ENCODE assay signal across 16 cellular contexts in the genomic region with DNA sequence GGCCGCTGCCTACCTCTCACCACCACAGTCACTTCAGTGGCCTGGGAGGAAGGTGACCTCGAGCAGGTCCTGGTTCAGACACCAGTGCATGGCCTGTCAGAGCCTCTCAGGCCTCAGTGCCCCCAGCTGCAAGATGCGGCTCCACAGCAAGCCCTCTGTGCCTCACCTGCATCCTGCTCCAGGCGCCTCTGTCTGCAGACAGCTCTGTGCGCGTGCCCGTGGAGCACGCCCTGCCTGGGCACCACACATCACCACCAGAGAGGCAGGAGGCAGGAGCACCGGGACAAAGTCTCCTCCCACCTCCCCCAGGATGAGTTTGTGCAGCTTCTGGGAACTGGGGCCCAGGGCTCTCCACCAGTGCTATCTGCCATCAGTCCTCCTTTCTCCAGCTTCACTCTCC.
A peak's percentile ranks its signal among the peaks of the same experiment; 100 is the strongest.
DNase-seq lines count a peak whose midpoint lies in the region; ATAC-seq and TF ChIP-seq lines count a peak whose summit lies in the region.
"Had no signal": no experiment of that assay in that cellular context is flagged by ENCODE, and none has a peak within 500 bp of the region (broad histone marks: within the 10 kb centered on the region; RNA-seq: fewer than 3 reads in every experiment).

No MANE protein-coding gene starts in this region.

- H3K9me3 ChIP-seq in endodermal cell (ENCODE audit: control insufficient read depth, low read length): no peaks in the 10 kb centered on the region
- H3K9me3 ChIP-seq in stomach: no peaks in the 10 kb centered on the region
- H3K9me3 ChIP-seq: adrenal gland, neutrophil had no signal

- H3K4me3 Mint-ChIP-seq in endodermal cell: no peak overlapping the region
- H3K4me3 Mint-ChIP-seq: CD4-positive, CD25-positive, alpha-beta regulatory T cell had no signal

- peak; percentile 33 for DNase-seq in NCI-H345 (lab: John Stamatoyannopoulos, UW)
- no peak for DNase-seq in NCI-H345 treated with DMSO at 0.1 percent for 48 hours (lab: John Stamatoyannopoulos, UW; ENCODE audit: unreplicated experiment)
- DNase-seq in NCI-H774 (lab: John Stamatoyannopoulos, UW): peak; percentile 42
- peak; percentile 35 for DNase-seq in endodermal cell
- peak; percentile 21 for DNase-seq in stomach
- no peak for DNase-seq in stimulated activated CD4-positive, alpha-beta T cell treated with anti-CD3 and anti-CD28 coated beads, Interleukin-1b, Interleukin-23, amount 100 ng/mL, for 48 hours
- DNase-seq: activated CD4-positive, CD25-positive, alpha-beta regulatory T cell treated with anti-CD3 and anti-CD28 coated beads, Interleukin-2, amount 50 U/mL, for 72 hours; adrenal gland; CD4-positive, CD25-positive, alpha-beta regulatory T cell; central memory CD4-positive, alpha-beta T cell; effector memory CD4-positive, alpha-beta T cell; mesenchymal stem cell; stimulated activated naive CD4-positive, alpha-beta T cell had no signal

- peak overlapping the region; percentile 5 for H3K27ac ChIP-seq in endodermal cell (ENCODE audit: low read depth, low read length)
- no peak overlapping the region for H3K27ac ChIP-seq in stomach
- H3K27ac ChIP-seq: adrenal gland, neutrophil had no signal

- H3K36me3 ChIP-seq in endodermal cell (ENCODE audit: control insufficient read depth, insufficient read depth, low read length) (no peaks in the 10 kb centered on the region), stomach (no peaks in the 10 kb centered on the region)
- H3K36me3 ChIP-seq: adrenal gland, neutrophil had no signal

- TF ChIP-seq POLR2A in stomach (IDR thresholded peaks at IDR 0.05): no peak

- H3K36me3 Mint-ChIP-seq in endodermal cell (ENCODE audit: low read depth): no peaks in the 10 kb centered on the region
- H3K36me3 Mint-ChIP-seq: CD4-positive, CD25-positive, alpha-beta regulatory T cell had no signal

- H3K4me3 ChIP-seq in endodermal cell (ENCODE audit: low read length) (no peak overlapping the region), stomach (no peak overlapping the region)
- H3K4me3 ChIP-seq: adrenal gland had no signal

- 70 to 85% methylated on average over 2 to 9 of the region's 9 CpGs for WGBS in endodermal cell (ENCODE audit: insufficient coverage in 1 of 2, insufficient read length in 1 of 2), 2 experiments
- 57 to 88% (median 85%) methylated on average over 3 to 9 of the region's 9 CpGs for WGBS in stomach, 5 donors

- no peak overlapping the region for H3K9ac ChIP-seq in endodermal cell (ENCODE audit: extremely low read depth, low read length, poor library complexity, severe bottlenecking)

- no peaks in the 10 kb centered on the region for H3K9me3 Mint-ChIP-seq in endodermal cell

- intact Hi-C loops in stomach (cut with DNase I; ENCODE audit: low total_unique reads): no loop called here

- no peak for TF ChIP-seq CTCF in endodermal cell (conservative IDR thresholded peaks at IDR 0.05)
- no peak for TF ChIP-seq CTCF in stomach (IDR thresholded peaks at IDR 0.05)

- H3K4me1 ChIP-seq in endodermal cell (ENCODE audit: control insufficient read depth, insufficient read depth, low read length) (no peaks in the 10 kb centered on the region), stomach (peaks cover 0 to 8% (median 0%) of the 10 kb centered on the region in 4 donors)
- H3K4me1 ChIP-seq: adrenal gland had no signal

- TF ChIP-seq EP300 in stomach (IDR thresholded peaks at IDR 0.05): no peak

- peaks cover 3% of the 10 kb centered on the region for H3K4me1 Mint-ChIP-seq in endodermal cell
- H3K4me1 Mint-ChIP-seq: CD4-positive, CD25-positive, alpha-beta regulatory T cell had no signal

- ATAC-seq in GM21528 (IDR thresholded peaks at IDR 0.05; ENCODE audit: low FRiP score, unreplicated experiment): no peak
- ATAC-seq in GM21737 (IDR thresholded peaks at IDR 0.05; ENCODE audit: unreplicated experiment): no peak

- H3K27me3 ChIP-seq in endodermal cell (ENCODE audit: control insufficient read depth, insufficient read depth, low read length, poor library complexity, severe bottlenecking): no peaks in the 10 kb centered on the region
- H3K27me3 ChIP-seq in stomach: no peaks in the 10 kb centered on the region
- H3K27me3 ChIP-seq: adrenal gland, neutrophil had no signal

- no peak overlapping the region for H3K27ac Mint-ChIP-seq in endodermal cell
- H3K27ac Mint-ChIP-seq: CD4-positive, CD25-positive, alpha-beta regulatory T cell had no signal

- H3K27me3 Mint-ChIP-seq in endodermal cell (ENCODE audit: insufficient read depth): peaks cover 4% of the 10 kb centered on the region
- H3K27me3 Mint-ChIP-seq: CD4-positive, CD25-positive, alpha-beta regulatory T cell had no signal

Comparison
In these comparisons a context has a peak if more than half of its experiments do, and no peak if none do; other contexts are left out.
1. DNase-seq: peak in NCI-H345 (single experiment), NCI-H774 (single experiment), endodermal cell (single experiment) and stomach (single experiment); none in NCI-H345 treated with DMSO at 0.1 percent for 48 hours (single experiment) and stimulated activated CD4-positive, alpha-beta T cell treated with anti-CD3 and anti-CD28 coated beads, Interleukin-1b, Interleukin-23, amount 100 ng/mL, for 48 hours (single experiment).